ENCODE assay signal across 21 cellular contexts in genomic region chr6:53565886-53566285, GRCh38.
"Had no signal": no experiment of that assay in that cellular context is flagged by ENCODE, and none has a peak within 500 bp of the region (broad histone marks: within the 10 kb centered on the region; RNA-seq: fewer than 3 reads in every experiment).

No MANE protein-coding gene starts in this region.

- H3K4me3 ChIP-seq: lower lobe of right lung, pancreas, tibial artery had no signal

- H3K27me3 ChIP-seq: foreskin keratinocyte, neutrophil, pancreas, tibial artery had no signal

- H3K9me3 ChIP-seq: lower lobe of right lung, neutrophil, pancreas, tibial artery had no signal

- H3K4me3 Mint-ChIP-seq: mesothelial cell of epicardium; natural killer cell treated with Interleukin-12 subunit alpha and Interleukin-12 subunit beta and Interleukin-15 and Interleukin-18, amount 100 ng/mL, for 72 hours had no signal

- H3K27ac Mint-ChIP-seq: activated naive CD4-positive, alpha-beta T cell treated with anti-CD3 and anti-CD28 coated beads, Interleukin-2, amount 50 U/mL, for 72 hours; mesothelial cell of epicardium; natural killer cell treated with Interleukin-12 subunit alpha and Interleukin-12 subunit beta and Interleukin-15 and Interleukin-18, amount 100 ng/mL, for 72 hours had no signal

- ATAC-seq: activated naive CD4-positive, alpha-beta T cell treated with anti-CD3 and anti-CD28 coated beads, Interleukin-2, amount 50 U/mL, for 72 hours; foreskin keratinocyte; left colon; lower lobe of right lung; natural killer cell treated with Interleukin-12 subunit alpha and Interleukin-12 subunit beta and Interleukin-15 and Interleukin-18, amount 100 ng/mL, for 72 hours had no signal

- FAIRE-seq: endometrium, pancreas had no signal

- DNase-seq: activated CD4-positive, alpha-beta T cell treated with anti-CD3 and anti-CD28 coated beads, Interleukin-2, amount 50 U/mL, for 48 hours; activated gamma-delta T cell; amygdala; caudate nucleus; cortex of kidney; foreskin keratinocyte; glutamatergic neuron; hippocampal formation; islet precursor cell; left colon; lower lobe of right lung; pancreas; stimulated activated CD4-positive, alpha-beta T cell treated with anti-CD3 and anti-CD28 coated beads, Interleukin-2, amount 100 ng/mL, for 24 hours; stimulated activated naive CD4-positive, alpha-beta T cell treated with Interleukin-2 at 50 U/mL for 16 hours; T-helper 2 cell; tibial artery had no signal

- H3K27ac ChIP-seq: lower lobe of right lung, neutrophil, tibial artery had no signal

- H3K36me3 ChIP-seq: lower lobe of right lung, neutrophil, pancreas, tibial artery had no signal

- H3K9me3 Mint-ChIP-seq: activated naive CD4-positive, alpha-beta T cell treated with anti-CD3 and anti-CD28 coated beads, Interleukin-2, amount 50 U/mL, for 72 hours; natural killer cell treated with Interleukin-12 subunit alpha and Interleukin-12 subunit beta and Interleukin-15 and Interleukin-18, amount 100 ng/mL, for 72 hours had no signal

- H3K36me3 Mint-ChIP-seq: activated naive CD4-positive, alpha-beta T cell treated with anti-CD3 and anti-CD28 coated beads, Interleukin-2, amount 50 U/mL, for 72 hours; natural killer cell treated with Interleukin-12 subunit alpha and Interleukin-12 subunit beta and Interleukin-15 and Interleukin-18, amount 100 ng/mL, for 72 hours had no signal

- H3K4me1 ChIP-seq: lower lobe of right lung, tibial artery had no signal
